Comparison of ENCODE assay signal across 8 cellular contexts in the genomic region with DNA sequence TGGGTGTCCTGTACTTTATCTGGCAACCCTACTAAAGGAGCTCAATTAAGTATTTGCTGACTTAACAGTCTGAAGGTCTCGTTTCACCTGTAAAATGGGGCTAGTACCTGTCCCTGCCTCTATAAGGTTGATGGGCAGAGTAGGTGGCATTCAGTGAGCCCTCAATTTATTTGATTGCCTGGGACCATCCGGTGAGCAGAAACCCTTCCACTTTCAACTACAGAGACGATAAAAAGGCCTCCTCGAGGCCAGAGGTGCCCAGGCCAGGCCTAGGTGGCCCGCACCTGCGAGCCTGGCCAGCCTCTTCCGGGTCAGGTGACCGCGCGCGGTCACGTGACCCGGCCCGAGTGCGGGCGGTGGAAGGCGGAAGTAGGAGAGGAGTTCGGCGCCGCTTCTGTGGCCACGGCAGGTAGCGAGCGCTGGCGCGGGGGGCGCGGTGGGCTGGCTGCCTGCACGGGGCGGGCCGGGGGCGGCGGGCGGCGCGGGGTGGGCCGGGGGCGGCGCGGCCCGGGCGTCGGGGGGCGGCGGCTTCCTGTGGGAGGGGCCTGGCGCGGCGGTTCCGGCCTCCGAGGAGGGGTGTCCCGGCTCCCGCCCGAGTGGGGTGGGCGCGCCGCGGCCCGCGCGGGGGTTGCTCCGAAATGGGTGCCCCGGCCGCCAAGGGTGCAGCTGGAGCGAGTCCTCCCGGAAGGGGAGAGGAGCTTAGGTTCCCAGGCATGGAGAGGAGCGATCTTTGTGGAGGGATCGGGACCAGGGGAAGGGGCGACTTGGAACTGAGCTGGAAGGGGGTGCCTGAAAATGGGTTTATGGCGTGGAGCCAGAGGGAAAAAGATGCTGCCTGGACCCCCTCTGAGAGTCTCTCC. TPM values are rescaled to one million over a fixed set of nuclear protein-coding genes. Genes with fewer than 3 reads are reported as not detected.
DNase-seq lines count a peak whose midpoint lies in the region; ATAC-seq and TF ChIP-seq lines count a peak whose summit lies in the region.

TSS of gene WWP2 (plus strand) at position 350 of the 860 bp plus-strand sequence. CDS start 24,679 bp downstream, outside the sequence.

- H3K27me3 Mint-ChIP-seq in Calu3 (ENCODE audit: unreplicated experiment): peaks cover 3% of the 10 kb centered on the region
- H3K27me3 Mint-ChIP-seq in naive thymus-derived CD8-positive, alpha-beta T cell: no peaks in the 10 kb centered on the region
- H3K27me3 Mint-ChIP-seq in stimulated activated naive B cell treated with anti-CD40 and anti-IgM and Interleukin-4, amounts not matched to agents 10 μg/mL and 1 μg/mL and 100 μg/mL, for 72 hours: peaks cover 0 to 14% of the 10 kb centered on the region in 2 donors

- peak within 1 kb of the TSS; percentile 78 for H3K4me3 ChIP-seq in fibroblast of mammary gland (ENCODE audit: control insufficient read depth, low read depth, low read length)

- H3K27ac Mint-ChIP-seq in Calu3 (ENCODE audit: unreplicated experiment): peak within 1 kb of the TSS; percentile 97
- H3K27ac Mint-ChIP-seq in naive thymus-derived CD8-positive, alpha-beta T cell: peak within 1 kb of the TSS; percentile 87 to 99 (median 98)
- peak within 1 kb of the TSS; percentile 99 for H3K27ac Mint-ChIP-seq in stimulated activated naive B cell treated with anti-CD40 and anti-IgM and Interleukin-4, amounts not matched to agents 10 μg/mL and 1 μg/mL and 100 μg/mL, for 72 hours

- ATAC-seq in GM21367 (IDR thresholded peaks at IDR 0.05; ENCODE audit: unreplicated experiment): peak; percentile 72
- peak; percentile 76 to 82 for ATAC-seq in naive thymus-derived CD8-positive, alpha-beta T cell
- peak; percentile 83 to 85 for ATAC-seq in stimulated activated naive B cell treated with anti-CD40 and anti-IgM and Interleukin-4, amounts not matched to agents 10 μg/mL and 1 μg/mL and 100 μg/mL, for 72 hours (replicated peaks)

- DNase-seq in Calu3 (peak; percentile 79), HuH-7 (ENCODE audit: low spot score) (peak; percentile 92), RKO (ENCODE audit: low spot score) (peak; percentile 78), fibroblast of mammary gland (ENCODE audit: low read depth) (peak; percentile 40)
- DNase-seq in activated T-helper 1 cell treated with anti-CD3 and anti-CD28 coated beads, Interleukin-2, amount 50 U/mL, for 16 hours (ENCODE audit: low read depth in 1 of 2, low spot score in 1 of 2): peak; percentile 55 to 71
- DNase-seq in naive thymus-derived CD8-positive, alpha-beta T cell: peak; percentile 71 to 90 (median 82)
- DNase-seq in stimulated activated naive B cell treated with anti-CD40 and anti-IgM and Interleukin-4, amounts not matched to agents 10 μg/mL and 1 μg/mL and 100 μg/mL, for 72 hours: peak; percentile 64

- H3K4me3 Mint-ChIP-seq in Calu3 (ENCODE audit: low read depth, unreplicated experiment): peak within 1 kb of the TSS; percentile 99
- H3K4me3 Mint-ChIP-seq in naive thymus-derived CD8-positive, alpha-beta T cell: peak within 1 kb of the TSS; percentile 89 to 97 (median 94)
- peak within 1 kb of the TSS; percentile 92 to 97 for H3K4me3 Mint-ChIP-seq in stimulated activated naive B cell treated with anti-CD40 and anti-IgM and Interleukin-4, amounts not matched to agents 10 μg/mL and 1 μg/mL and 100 μg/mL, for 72 hours

- TF ChIP-seq CTCF in Calu3 (IDR thresholded peaks at IDR 0.05; ENCODE audit: unreplicated experiment) (no peak), fibroblast of mammary gland (conservative IDR thresholded peaks at IDR 0.05; ENCODE audit: control insufficient read depth, insufficient read depth, low read depth, low read length) (no peak)

- POLR2A ChIA-PET in naive thymus-derived CD8-positive, alpha-beta T cell (lab: Charles Lee): interaction anchor here (0.6 to 2.1 kb wide), 8 partner anchors 8 to 197 kb away, joined by 3 to 17 read pairs (median 4); partner anchors contain the start of genes NOB1 and NQO1

- H3K4me1 Mint-ChIP-seq in Calu3 (ENCODE audit: low read depth, unreplicated experiment): peaks cover 16% of the 10 kb centered on the region
- H3K4me1 Mint-ChIP-seq in naive thymus-derived CD8-positive, alpha-beta T cell: peaks cover 13 to 39% (median 35%) of the 10 kb centered on the region in 4 donors
- peaks cover 28 to 33% of the 10 kb centered on the region in 2 donors for H3K4me1 Mint-ChIP-seq in stimulated activated naive B cell treated with anti-CD40 and anti-IgM and Interleukin-4, amounts not matched to agents 10 μg/mL and 1 μg/mL and 100 μg/mL, for 72 hours

- BruUV-seq in Calu3 (replicated peaks; lab: Mats Ljungman, UMichigan): no TSS peak

- H3K36me3 Mint-ChIP-seq in Calu3 (ENCODE audit: insufficient read depth, unreplicated experiment): peaks cover 27% of the 10 kb centered on the region
- no peaks in the 10 kb centered on the region for H3K36me3 Mint-ChIP-seq in naive thymus-derived CD8-positive, alpha-beta T cell
- peaks cover 10 to 19% of the 10 kb centered on the region in 2 donors for H3K36me3 Mint-ChIP-seq in stimulated activated naive B cell treated with anti-CD40 and anti-IgM and Interleukin-4, amounts not matched to agents 10 μg/mL and 1 μg/mL and 100 μg/mL, for 72 hours

- intact Hi-C loops in Calu3 (cut with micrococcal nuclease; ENCODE audit: unreplicated experiment): no loop called here

- H3K9me3 Mint-ChIP-seq in Calu3 (ENCODE audit: low read depth, unreplicated experiment): no peaks in the 10 kb centered on the region
- no peaks in the 10 kb centered on the region for H3K9me3 Mint-ChIP-seq in naive thymus-derived CD8-positive, alpha-beta T cell
- H3K9me3 Mint-ChIP-seq in stimulated activated naive B cell treated with anti-CD40 and anti-IgM and Interleukin-4, amounts not matched to agents 10 μg/mL and 1 μg/mL and 100 μg/mL, for 72 hours: peaks cover 0 to 5% of the 10 kb centered on the region in 2 donors

- CTCF ChIA-PET in Calu3 (lab: Charles Lee): interaction anchor here (0.6 to 1.4 kb wide), 4 partner anchors 8 to 366 kb away, joined by 3 to 7 read pairs (median 4); partner anchors contain the start of gene NOB1

RNA-seq across cellular contexts. Expression of gene WWP2, which starts in this region (rescaled TPM):
- total RNA-seq in Calu3 (2022): 47.5 and 53.8 TPM in 2 replicates
- 10 to 100 TPM; 56.1 to 63.3 TPM for total RNA-seq in naive thymus-derived CD8-positive, alpha-beta T cell
- polyA plus RNA-seq in naive thymus-derived CD8-positive, alpha-beta T cell: 10 to 100 TPM; 27.0 to 39.5 (median 31.3) TPM

Comparison
In these comparisons a context has a peak if more than half of its experiments do, and no peak if none do; other contexts are left out.
1. Peak in every context shown above with its lines: DNase-seq, ATAC-seq and H3K4me3 ChIP-seq.
2. DNase-seq: peak in every context shown above with its lines; median percentile 92 in HuH-7; 82 in naive thymus-derived CD8-positive, alpha-beta T cell; 79 in Calu3; 78 in RKO; 64 in stimulated activated naive B cell treated with anti-CD40 and anti-IgM and Interleukin-4, amounts not matched to agents 10 μg/mL and 1 μg/mL and 100 μg/mL, for 72 hours; 63 in activated T-helper 1 cell treated with anti-CD3 and anti-CD28 coated beads, Interleukin-2, amount 50 U/mL, for 16 hours; 40 in fibroblast of mammary gland.